ENCODE assay signal across 23 cellular contexts in the genomic region with DNA sequence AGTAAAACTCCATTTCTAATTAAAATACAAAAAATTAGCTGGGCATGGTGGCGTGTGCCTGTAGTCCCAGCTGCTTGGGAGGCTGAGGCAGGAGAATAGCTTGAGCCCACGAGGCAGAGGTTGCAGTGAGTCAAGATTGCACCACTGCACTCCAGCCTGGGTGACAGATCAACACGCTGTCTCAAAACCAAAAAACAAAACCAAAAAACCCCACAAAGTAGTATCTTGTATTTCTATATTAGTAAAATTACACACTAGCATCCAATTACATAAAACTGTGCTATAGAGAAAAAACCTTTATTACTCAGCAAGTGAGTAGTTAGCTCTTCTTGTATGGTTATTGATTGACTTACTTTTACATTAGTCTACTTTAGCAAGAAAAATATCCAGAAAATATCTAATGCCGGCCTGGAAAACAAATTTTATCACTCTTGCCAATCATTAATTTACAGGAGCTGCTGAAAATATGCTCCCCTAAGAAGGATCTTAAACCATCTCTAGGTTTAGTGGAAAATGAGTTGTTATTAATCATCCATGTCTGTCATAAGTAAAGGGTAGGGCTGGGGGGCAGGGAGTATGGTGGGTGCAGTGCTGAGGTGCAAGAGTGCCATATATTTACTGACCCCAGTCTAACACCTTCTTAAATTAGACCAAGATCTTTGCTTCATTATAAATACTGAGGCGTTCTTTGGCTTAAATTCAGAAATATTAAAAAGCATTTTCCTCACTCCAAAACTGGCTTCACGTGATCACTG. TPM values are rescaled to one million over a fixed set of nuclear protein-coding genes. Genes with fewer than 3 reads are reported as not detected.
DNase-seq lines count a peak whose midpoint lies in the region; ATAC-seq lines count a peak whose summit lies in the region.
"Had no signal": no experiment of that assay in that cellular context is flagged by ENCODE, and none has a peak within 500 bp of the region (broad histone marks: within the 10 kb centered on the region; RNA-seq: fewer than 3 reads in every experiment).

No MANE protein-coding gene starts in this region.

- intact Hi-C loops in activated naive CD4-positive, alpha-beta T cell treated with anti-CD3 and anti-CD28 coated beads for 36 hours (cut with micrococcal nuclease), result loop anchor here (1.0 kb wide), 2 partner anchors 12 to 25 kb away; no protein-coding TSS in a partner anchor

- peaks cover 3% of the 10 kb centered on the region for H3K9me3 Mint-ChIP-seq in activated naive CD4-positive, alpha-beta T cell treated with anti-CD3 and anti-CD28 coated beads for 36 hours
- H3K9me3 Mint-ChIP-seq: central memory CD8-positive, alpha-beta T cell; effector memory CD8-positive, alpha-beta T cell; H9; IgD-negative memory B cell; memory B cell; nephron progenitor cell; T-helper 2 cell treated with Interferon-gamma antibody and Interleukin-4, amounts not matched to agents 5 μg/mL and 100 μg/mL, for 36 hours had no signal

- H3K4me1 Mint-ChIP-seq in activated naive CD4-positive, alpha-beta T cell treated with anti-CD3 and anti-CD28 coated beads for 36 hours (ENCODE audit: low read depth), result peaks cover 33% of the 10 kb centered on the region

- DNase-seq in activated naive CD4-positive, alpha-beta T cell treated with anti-CD3 and anti-CD28 coated beads for 36 hours, result peak; percentile 49
- DNase-seq in activated naive CD4-positive, alpha-beta T cell treated with anti-CD3 and anti-CD28 coated beads, Interleukin-2, amount 50 U/mL, for 16 hours, result no peak
- DNase-seq in NCI-H69 (lab: John Stamatoyannopoulos, UW) (peak; percentile 55), hypothalamus (lab: John Stamatoyannopoulos, UW) (no peak)
- DNase-seq in stimulated activated CD8-positive, alpha-beta memory T cell treated with anti-CD3 and anti-CD28 coated beads, Interleukin-4, amount 100 ng/mL, for 48 hours, result peak; percentile 45
- DNase-seq: activated effector memory CD4-positive, alpha-beta T cell treated with anti-CD3 and anti-CD28 coated beads, Interleukin-2, amount 50 U/mL, for 16 hours; body of pancreas; C1 segment of cervical spinal cord; COR-L47; effector memory CD8-positive, alpha-beta T cell; H9; MV-4-11; NCI-H774; nephron progenitor cell; SIG-M5; tibial artery had no signal

- H3K27me3 Mint-ChIP-seq in activated naive CD4-positive, alpha-beta T cell treated with anti-CD3 and anti-CD28 coated beads for 36 hours (ENCODE audit: low read depth), result no peaks in the 10 kb centered on the region
- H3K27me3 Mint-ChIP-seq: central memory CD8-positive, alpha-beta T cell; effector memory CD8-positive, alpha-beta T cell; IgD-negative memory B cell; memory B cell had no signal

- no peak overlapping the region for H3K4me3 Mint-ChIP-seq in activated naive CD4-positive, alpha-beta T cell treated with anti-CD3 and anti-CD28 coated beads for 36 hours
- H3K4me3 Mint-ChIP-seq: central memory CD8-positive, alpha-beta T cell; effector memory CD8-positive, alpha-beta T cell; H9; memory B cell; nephron progenitor cell; T-helper 2 cell treated with Interferon-gamma antibody and Interleukin-4, amounts not matched to agents 5 μg/mL and 100 μg/mL, for 36 hours had no signal

- no peaks in the 10 kb centered on the region for H3K36me3 Mint-ChIP-seq in activated naive CD4-positive, alpha-beta T cell treated with anti-CD3 and anti-CD28 coated beads for 36 hours (ENCODE audit: low read depth)

- H3K27ac Mint-ChIP-seq in activated naive CD4-positive, alpha-beta T cell treated with anti-CD3 and anti-CD28 coated beads for 36 hours, result no peak overlapping the region
- H3K27ac Mint-ChIP-seq: effector memory CD8-positive, alpha-beta T cell; H9; IgD-negative memory B cell; memory B cell; nephron progenitor cell; T-helper 2 cell treated with Interferon-gamma antibody and Interleukin-4, amounts not matched to agents 5 μg/mL and 100 μg/mL, for 36 hours had no signal

- ATAC-seq in HG02610 (IDR thresholded peaks at IDR 0.05; ENCODE audit: unreplicated experiment), result peak; percentile 43
- no peak for ATAC-seq in HG03025 (IDR thresholded peaks at IDR 0.05; ENCODE audit: low FRiP score, unreplicated experiment)
- ATAC-seq: body of pancreas; effector memory CD8-positive, alpha-beta T cell; left lobe of liver had no signal

- CTCF ChIA-PET in activated naive CD4-positive, alpha-beta T cell treated with anti-CD3 and anti-CD28 coated beads for 36 hours (lab: Charles Lee), result interaction anchor here (1.7 kb wide), 1 partner anchor 35 kb away, joined by 4 read pairs; no protein-coding TSS in a partner anchor

RNA-seq across cellular contexts. Expression of a gene that starts 44.2 kb away (rescaled TPM):
- 1 to 10 TPM; 8.3 to 8.5 TPM for total RNA-seq in activated naive CD4-positive, alpha-beta T cell treated with anti-CD3 and anti-CD28 coated beads for 36 hours

Comparison
In these comparisons a context has a peak if more than half of its experiments do, and no peak if none do; other contexts are left out.
1. DNase-seq: peak in activated naive CD4-positive, alpha-beta T cell treated with anti-CD3 and anti-CD28 coated beads for 36 hours (single experiment), NCI-H69 (single experiment) and stimulated activated CD8-positive, alpha-beta memory T cell treated with anti-CD3 and anti-CD28 coated beads, Interleukin-4, amount 100 ng/mL, for 48 hours (single experiment); none in activated naive CD4-positive, alpha-beta T cell treated with anti-CD3 and anti-CD28 coated beads, Interleukin-2, amount 50 U/mL, for 16 hours (single experiment) and hypothalamus (0 of 51).